2 cellular contexts compared by ENCODE assay signal in genomic region chr2:183009249-183009899, GRCh38.
A peak's percentile ranks its signal among the peaks of the same experiment; 100 is the strongest.
TF ChIP-seq lines count a peak whose summit lies in the region.

No MANE protein-coding gene starts in this region.

TF ChIP-seq in HepG2, 621 proteins besides CTCF, POLR2A, EP300 and RAD21:
- TF ChIP-seq HNRNPK (IDR thresholded peaks at IDR 0.05; ENCODE audit: low read depth, low read length, poor library complexity, severe bottlenecking) (peak; percentile 62), ZNF775 (CRISPR knock-in tag; IDR thresholded peaks at IDR 0.05; ENCODE audit: borderline replicate concordance) (no peak)

TF ChIP-seq in WTC11, 78 proteins besides CTCF, POLR2A, EP300 and RAD21:
- no peak for TF ChIP-seq CREB1 (CRISPR knock-in tag; IDR thresholded peaks at IDR 0.05)
- TF ChIP-seq MXD4 (CRISPR knock-in tag; IDR thresholded peaks at IDR 0.05; ENCODE audit: borderline replicate concordance), result no peak
- TF ChIP-seq MYBL2 (CRISPR knock-in tag; IDR thresholded peaks at IDR 0.05), result no peak
